10 cellular contexts compared by ENCODE assay signal in the genomic region with DNA sequence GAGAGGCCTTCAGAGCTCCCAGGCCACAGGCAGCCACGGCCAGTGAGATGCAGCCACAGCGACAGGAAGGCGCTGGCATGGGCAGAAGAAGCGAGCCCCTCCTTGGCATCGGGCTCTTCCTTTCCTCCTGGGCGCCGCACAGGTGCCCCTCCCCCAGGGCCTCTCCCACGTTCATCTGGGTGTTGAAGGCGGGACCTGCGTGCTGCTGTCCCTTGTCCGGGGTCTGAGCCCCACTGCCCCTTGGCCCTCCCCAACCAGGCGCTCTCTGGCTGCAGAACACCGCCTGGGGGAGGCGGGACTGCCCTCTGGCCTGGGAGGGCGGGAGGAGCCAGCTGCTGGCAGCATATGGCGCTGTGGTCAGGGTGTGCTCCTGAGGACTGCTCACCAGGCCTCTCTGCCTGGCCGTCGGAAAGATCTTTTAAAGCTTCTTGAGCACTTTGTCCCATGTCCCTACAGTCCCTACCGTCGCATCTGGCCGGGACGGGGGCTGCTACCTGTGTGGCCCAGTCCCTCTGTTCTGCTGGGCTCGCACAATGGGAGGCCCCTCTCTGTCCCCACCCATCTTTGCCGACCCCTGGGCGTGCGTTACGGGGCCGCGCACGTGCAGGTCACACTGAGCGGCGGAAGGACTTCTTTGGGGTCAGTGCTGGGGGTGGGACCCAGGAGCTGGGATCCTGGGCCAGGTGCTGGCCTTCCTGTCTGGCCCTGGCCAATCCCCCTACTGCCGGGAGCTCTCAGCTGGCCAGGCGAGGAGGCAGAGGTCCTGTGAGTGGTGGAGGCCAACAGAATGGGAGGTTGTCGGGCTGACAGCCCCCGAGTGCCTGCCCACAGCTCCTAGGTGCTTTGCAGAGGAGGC. TPM values are rescaled to one million over a fixed set of nuclear protein-coding genes. Genes with fewer than 3 reads are reported as not detected.
A peak's percentile ranks its signal among the peaks of the same experiment; 100 is the strongest.
DNase-seq lines count a peak whose midpoint lies in the region; ATAC-seq, FAIRE-seq and TF ChIP-seq lines count a peak whose summit lies in the region.
"Had no signal": no experiment of that assay in that cellular context is flagged by ENCODE, and none has a peak within 500 bp of the region (broad histone marks: within the 10 kb centered on the region; RNA-seq: fewer than 3 reads in every experiment).

No MANE protein-coding gene starts in this region.

- H3K4me3 Mint-ChIP-seq in activated naive CD8-positive, alpha-beta T cell: peak overlapping the region; percentile 91

- peaks cover 27% of the 10 kb centered on the region for H3K79me2 ChIP-seq in KMS-11 (ENCODE audit: insufficient read depth, low read depth)

- H3K9me3 Mint-ChIP-seq in activated naive CD8-positive, alpha-beta T cell (ENCODE audit: low read depth): no peaks in the 10 kb centered on the region

- intact Hi-C loops in right lobe of liver (cut with DNase I) (no loop called here), left ventricle myocardium superior (cut with micrococcal nuclease) (no loop called here)

- no peak for FAIRE-seq in GM12891 (lab: Jason Lieb, UNC)

- WGBS in right lobe of liver (ENCODE audit: insufficient coverage, low coverage, low lambda C conversion rate, missing lambda C conversion rate): 16% methylated on average over 14 of the region's 36 CpGs

- peak overlapping the region; percentile 84 to 100 (median 99) for H3K4me2 ChIP-seq in BLaER1 treated with 17β-estradiol and CSF1 and Interleukin-3, amounts not matched to agents 10 nM and 100 nM
- H3K4me2 ChIP-seq in KMS-11: peak overlapping the region; percentile 99

- peaks cover 0 to 37% (median 19%) of the 10 kb centered on the region in 11 experiments; a peak in 15 of 22 replicates for H3K36me3 ChIP-seq in BLaER1 treated with 17β-estradiol and CSF1 and Interleukin-3, amounts not matched to agents 10 nM and 100 nM
- H3K36me3 ChIP-seq in KMS-11 (ENCODE audit: insufficient read depth) (peaks cover 4% of the 10 kb centered on the region; the same call in 1 of the 2 replicates), right lobe of liver (peaks cover 0 to 7% (median 2%) of the 10 kb centered on the region in 4 donors)

- H3K4me1 Mint-ChIP-seq in activated naive CD8-positive, alpha-beta T cell (ENCODE audit: low read depth): peaks cover 10% of the 10 kb centered on the region

- peaks cover 38 to 68% (median 57%) of the 10 kb centered on the region in 10 experiments for H3K4me1 ChIP-seq in BLaER1 treated with 17β-estradiol and CSF1 and Interleukin-3, amounts not matched to agents 10 nM and 100 nM
- H3K4me1 ChIP-seq in KMS-11 (ENCODE audit: low read depth, poor library complexity, severe bottlenecking): peaks cover 32% of the 10 kb centered on the region
- peaks cover 0 to 32% (median 13%) of the 10 kb centered on the region in 4 donors for H3K4me1 ChIP-seq in right lobe of liver

- TF ChIP-seq CTCF in KMS-11 (conservative IDR thresholded peaks at IDR 0.05; ENCODE audit: low read depth, low read length): no peak
- no peak for TF ChIP-seq CTCF in right lobe of liver (IDR thresholded peaks at IDR 0.05)

- H3K9ac ChIP-seq in BLaER1 treated with 17β-estradiol and CSF1 and Interleukin-3, amounts not matched to agents 10 nM and 100 nM: peak overlapping the region; percentile 74 to 89 (median 84); a peak in 19 of 22 replicates
- H3K9ac ChIP-seq in KMS-11: peak overlapping the region; percentile 57; the same call in 1 of the 2 replicates

- H3K27me3 ChIP-seq in BLaER1 treated with 17β-estradiol and CSF1 and Interleukin-3, amounts not matched to agents 10 nM and 100 nM: no peaks in the 10 kb centered on the region
- H3K27me3 ChIP-seq in KMS-11 (ENCODE audit: insufficient read depth, low read depth) (no peaks in the 10 kb centered on the region), right lobe of liver (no peaks in the 10 kb centered on the region)
- H3K27me3 ChIP-seq: upper lobe of left lung had no signal

- ATAC-seq in right lobe of liver (peak; percentile 70 to 85 (median 76)), left ventricle myocardium superior (no peak)

- H4K20me1 ChIP-seq in BLaER1 treated with 17β-estradiol and CSF1 and Interleukin-3, amounts not matched to agents 10 nM and 100 nM: peaks cover 0 to 60% (median 27%) of the 10 kb centered on the region in 11 experiments; a peak in 16 of 22 replicates
- H4K20me1 ChIP-seq in KMS-11 (ENCODE audit: insufficient read depth): no peaks in the 10 kb centered on the region

- DNase-seq in right lobe of liver: peak; percentile 81 to 95 (median 93)
- no peak for DNase-seq in NCI-H446 treated with DMSO at 0.1 percent for 48 hours (lab: John Stamatoyannopoulos, UW)
- DNase-seq in stimulated activated CD4-positive, alpha-beta T cell treated with anti-CD3 and anti-CD28 coated beads, Interleukin-4, amount 100 ng/mL, for 1 hour: no peak
- DNase-seq in GM12891 (ENCODE audit: insufficient read length, low spot score): no peak
- DNase-seq in left ventricle myocardium superior: no peak
- DNase-seq: KG1 had no signal

- peak; percentile 52 for TF ChIP-seq POLR2A in right lobe of liver (IDR thresholded peaks at IDR 0.05)
- TF ChIP-seq POLR2A in GM12891 (IDR thresholded peaks at IDR 0.05; ENCODE audit: low read depth, low read length): no peak

- H3K9me3 ChIP-seq in BLaER1 treated with 17β-estradiol and CSF1 and Interleukin-3, amounts not matched to agents 10 nM and 100 nM (replicated peaks in 1 of 11): no peaks in the 10 kb centered on the region
- no peaks in the 10 kb centered on the region for H3K9me3 ChIP-seq in right lobe of liver
- H3K9me3 ChIP-seq: upper lobe of left lung had no signal

- H3K27me3 Mint-ChIP-seq in activated naive CD8-positive, alpha-beta T cell: no peaks in the 10 kb centered on the region

- H3K4me3 ChIP-seq in BLaER1 treated with 17β-estradiol and CSF1 and Interleukin-3, amounts not matched to agents 10 nM and 100 nM: peak overlapping the region in 8 of 10 experiments; percentile 75 to 96 (median 87); a peak in 13 of 20 replicates
- H3K4me3 ChIP-seq in KMS-11 (IDR thresholded peaks at IDR 0.05; ENCODE audit: insufficient read depth, low read depth, low read length): no peak overlapping the region
- peak overlapping the region; percentile 69 to 98 (median 87) for H3K4me3 ChIP-seq in right lobe of liver

- H3K36me3 Mint-ChIP-seq in activated naive CD8-positive, alpha-beta T cell: no peaks in the 10 kb centered on the region

- H2AFZ ChIP-seq in KMS-11 (ENCODE audit: low read depth): no peak overlapping the region

- no peak overlapping the region for H3K27ac Mint-ChIP-seq in activated naive CD8-positive, alpha-beta T cell

- peak overlapping the region in 2 of 11 experiments; percentile 73 to 78; a peak in 1 of 22 replicates for H3K27ac ChIP-seq in BLaER1 treated with 17β-estradiol and CSF1 and Interleukin-3, amounts not matched to agents 10 nM and 100 nM
- H3K27ac ChIP-seq in KMS-11 (no peak overlapping the region), right lobe of liver (peak overlapping the region in 2 of 3 donors; percentile 62 to 79)
- H3K27ac ChIP-seq: upper lobe of left lung had no signal

TF ChIP-seq in GM12891, 5 proteins besides CTCF, POLR2A, EP300 and RAD21:
- TF ChIP-seq PAX5 (IDR thresholded peaks at IDR 0.05; ENCODE audit: insufficient read depth, low read length, severe bottlenecking) (no peak), SPI1 (IDR thresholded peaks at IDR 0.05; ENCODE audit: low read depth, low read length) (no peak), POU2F2 (IDR thresholded peaks at IDR 0.05; ENCODE audit: low read depth, low read length) (no peak), POLR2AphosphoS5 (IDR thresholded peaks at IDR 0.05; ENCODE audit: low read depth, low read length) (no peak), TAF1 (IDR thresholded peaks at IDR 0.05; ENCODE audit: low read depth, low read length) (no peak)

RNA-seq across cellular contexts. Expression of a gene that starts 1.7 kb away (rescaled TPM):
- total RNA-seq in right lobe of liver (10 to 100 TPM; 35.6 to 92.0 (median 72.7) TPM), left ventricle myocardium superior (8.6 TPM)
- polyA plus RNA-seq in GM12891 (2012; ENCODE audit: low read depth, missing spikeins): 14.0 TPM

RNA-seq across cellular contexts. Expression of a gene that starts 10.6 kb away (rescaled TPM):
- total RNA-seq in right lobe of liver (100 to 1,000 TPM in 2 of 6 experiments, 10 to 100 TPM in 4; 43.8 to 119 (median 59.3) TPM), left ventricle myocardium superior (184 TPM)
- polyA plus RNA-seq in GM12891 (2012; ENCODE audit: low read depth, missing spikeins): 103 TPM

RNA-seq across cellular contexts. Expression of a gene that starts 30.0 kb away (rescaled TPM):
- total RNA-seq in right lobe of liver (10 to 100 TPM; 30.6 to 46.3 (median 37.3) TPM), left ventricle myocardium superior (42.1 TPM)
- polyA plus RNA-seq in GM12891 (2012; ENCODE audit: low read depth, missing spikeins): 51.7 TPM

RNA-seq across cellular contexts. Expression of a gene that starts 30.2 kb away (rescaled TPM):
- total RNA-seq in right lobe of liver (10 to 100 TPM in 4 of 6 experiments, 1 to 10 TPM in 2; 5.3 to 16.8 (median 11.1) TPM), left ventricle myocardium superior (12.0 TPM)
- 24.0 TPM for polyA plus RNA-seq in GM12891 (2012; ENCODE audit: low read depth, missing spikeins)

RNA-seq across cellular contexts. Expression of a gene that starts 47.2 kb away (rescaled TPM):
- total RNA-seq in right lobe of liver: 10 to 100 TPM in 1 of 6 experiments, 1 to 10 TPM in 5; 5.5 to 35.0 (median 6.5) TPM
- polyA plus RNA-seq in GM12891 (2012; ENCODE audit: low read depth, missing spikeins): 23.9 TPM
- 6.2 TPM for total RNA-seq in left ventricle myocardium superior

Comparison
In these comparisons a context has a peak if more than half of its experiments do, and no peak if none do; other contexts are left out.
1. DNase-seq: peak in right lobe of liver (3 of 3); none in NCI-H446 treated with DMSO at 0.1 percent for 48 hours (single experiment), stimulated activated CD4-positive, alpha-beta T cell treated with anti-CD3 and anti-CD28 coated beads, Interleukin-4, amount 100 ng/mL, for 1 hour (single experiment), GM12891 (single experiment) and left ventricle myocardium superior (single experiment).